Comparison of ENCODE assay signal across 33 cellular contexts in genomic region chr5:8135742-8136141, GRCh38.
"Had no signal": no experiment of that assay in that cellular context is flagged by ENCODE, and none has a peak within 500 bp of the region (broad histone marks: within the 10 kb centered on the region; RNA-seq: fewer than 3 reads in every experiment).

No MANE protein-coding gene starts in this region.

- H3K4me3 ChIP-seq: cardiac muscle cell, PC-9 had no signal

- DNase-seq: activated CD4-positive, alpha-beta T cell treated with anti-CD3 and anti-CD28 coated beads, Interleukin-2, amount 10 ng/mL, durations not matched to agents 24 days and 14 days; activated CD4-positive, alpha-beta T cell treated with anti-CD3 and anti-CD28 coated beads, Interleukin-2, amount 50 U/mL, for 4 hours; activated CD8-positive, alpha-beta T cell treated with anti-CD3 and anti-CD28 coated beads for 36 hours; activated effector memory CD4-positive, alpha-beta T cell treated with anti-CD3 and anti-CD28 coated beads, Interleukin-2, amount 50 U/mL, for 16 hours; activated naive CD4-positive, alpha-beta T cell; activated naive CD4-positive, alpha-beta T cell treated with anti-CD3 and anti-CD28 coated beads, Interleukin-2, amount 50 U/mL, for 16 hours; activated naive CD8-positive, alpha-beta T cell treated with anti-CD3 and anti-CD28 coated beads for 36 hours; activated T-cell treated with anti-CD3 and anti-CD28 coated beads, Interleukin-2, amount 50 U/mL, for 1 hour; activated T-cell treated with anti-CD3 and anti-CD28 coated beads, Interleukin-2, amount 50 U/mL, for 72 hours; amniotic stem cell; aorta; brain microvascular endothelial cell; Karpas-422; KBM-7; MM.1S; MV-4-11; NCI-H1092; NCI-H1436 treated with DMSO at 0.1 percent for 48 hours; NCI-H187 treated with DMSO at 0.1 percent for 48 hours; NCI-H2081; NCI-H2171; NCI-H510A treated with DMSO at 0.1 percent for 48 hours; NCI-H69; NK-92 treated with Interleukin-12 subunit alpha and Interleukin-12 subunit beta, amount 100 ng/mL, for 24 hours; PC-9; SIG-M5; SW 1271; T-helper 1 cell; T1000; WERI-Rb-1 had no signal

- H3K27me3 ChIP-seq: brain microvascular endothelial cell, cardiac muscle cell had no signal

- H3K36me3 ChIP-seq: brain microvascular endothelial cell, cardiac muscle cell, WERI-Rb-1 had no signal

- FAIRE-seq: RCC 7860 had no signal

- H3K27ac ChIP-seq: brain microvascular endothelial cell, cardiac muscle cell, PC-9, RWPE1, WERI-Rb-1 had no signal
